Comparison of ENCODE assay signal across 30 cellular contexts in genomic region chr1:93076268-93076667, GRCh38. TPM values are rescaled to one million over a fixed set of nuclear protein-coding genes. Genes with fewer than 3 reads are reported as not detected.
DNase-seq lines count a peak whose midpoint lies in the region; ATAC-seq, FAIRE-seq and TF ChIP-seq lines count a peak whose summit lies in the region.
"Had no signal": no experiment of that assay in that cellular context is flagged by ENCODE, and none has a peak within 500 bp of the region (broad histone marks: within the 10 kb centered on the region; RNA-seq: fewer than 3 reads in every experiment).

No MANE protein-coding gene starts in this region.

- FAIRE-seq in HepG2 (lab: Jason Lieb, UNC), result no peak
- no peak for FAIRE-seq in K562 (lab: Jason Lieb, UNC)
- FAIRE-seq: islet of Langerhans, RCC 7860 had no signal

- BruUV-seq in HepG2 (replicated peaks; lab: Mats Ljungman, UMichigan), result no TSS peak
- BruUV-seq in K562 (replicated peaks; lab: Mats Ljungman, UMichigan), result no TSS peak

- H2AFZ ChIP-seq in HepG2 (ENCODE audit: low read length), result no peak overlapping the region
- no peak overlapping the region; the same call in 1 of the 2 replicates for H2AFZ ChIP-seq in K562 (ENCODE audit: low read depth, low read length)
- H2AFZ ChIP-seq: parathyroid adenoma had no signal

- H3K27me3 ChIP-seq in HepG2 (ENCODE audit: control insufficient read depth in 1 of 2, insufficient read depth in 2 of 2, low read length in 2 of 2) (no peaks in the 10 kb centered on the region; a peak in 1 of 5 replicates), right lobe of liver (no peaks in the 10 kb centered on the region), K562 (ENCODE audit: control insufficient read depth in 2 of 2, insufficient read depth in 2 of 2, low read length in 2 of 2) (no peaks in the 10 kb centered on the region)
- H3K27me3 ChIP-seq: adrenal gland, left lung, right atrium auricular region, upper lobe of right lung had no signal

- intact Hi-C loops in HepG2 (cut with micrococcal nuclease; ENCODE audit: unreplicated experiment) (no loop called here), right lobe of liver (cut with DNase I) (no loop called here), K562 (cut with micrococcal nuclease) (loop anchor here (5.0 kb wide), 1 partner anchor 226 kb away; no protein-coding TSS in a partner anchor), Right ventricle myocardium superior (cut with DNase I) (no loop called here)

- TF ChIP-seq EP300 in HepG2 (IDR thresholded peaks at IDR 0.05; ENCODE audit: low read depth in 2 of 2, low read length in 2 of 2), result no peak
- no peak for TF ChIP-seq EP300 in HepG2 (CRISPR knock-in tag; IDR thresholded peaks at IDR 0.05; ENCODE audit: borderline replicate concordance)
- no peak for TF ChIP-seq EP300 in K562 (IDR thresholded peaks at IDR 0.05; ENCODE audit: low read length)

- 39% methylated on average over 4 of the region's 4 CpGs for WGBS in HepG2 (ENCODE audit: low lambda C conversion rate)
- 45% methylated on average over 3 of the region's 4 CpGs for WGBS in right lobe of liver (ENCODE audit: insufficient coverage, low coverage, low lambda C conversion rate, missing lambda C conversion rate)
- 48% methylated on average over 3 of the region's 4 CpGs for WGBS in K562 (ENCODE audit: insufficient coverage, low coverage, missing lambda C conversion rate)

- H3K27ac ChIP-seq in HepG2 (ENCODE audit: extremely low read length, insufficient read depth, low read length) (no peak overlapping the region), right lobe of liver (no peak overlapping the region), K562 (ENCODE audit: extremely low read depth, low read depth, low read length) (no peak overlapping the region)
- H3K27ac ChIP-seq: adrenal gland, HL-60, left lung, parathyroid adenoma, right atrium auricular region, upper lobe of right lung had no signal

- H3K4me2 ChIP-seq in HepG2 (ENCODE audit: low read depth, low read length) (no peak overlapping the region; the same call in 1 of the 2 replicates), K562 (ENCODE audit: insufficient read depth, low read length) (no peak overlapping the region)
- H3K4me2 ChIP-seq: smooth muscle cell had no signal

- H3K4me1 ChIP-seq in HepG2 (ENCODE audit: insufficient read depth, low read length) (peaks cover 28% of the 10 kb centered on the region), right lobe of liver (peaks cover 0 to 20% (median 7%) of the 10 kb centered on the region in 4 donors), K562 (replicated peaks in 1 of 2; ENCODE audit: control insufficient read depth in 2 of 2, insufficient read depth in 2 of 2, low read length in 2 of 2) (peaks cover 0 to 3% of the 10 kb centered on the region in 2 experiments; a peak in 3 of 5 replicates)
- H3K4me1 ChIP-seq: parathyroid adenoma had no signal

- no peaks in the 10 kb centered on the region for H3K36me3 ChIP-seq in HepG2 (replicated peaks in 1 of 2; ENCODE audit: control insufficient read depth in 1 of 2, insufficient read depth in 2 of 2, low read length in 2 of 2)
- no peaks in the 10 kb centered on the region for H3K36me3 ChIP-seq in right lobe of liver
- H3K36me3 ChIP-seq in K562 (ENCODE audit: control insufficient read depth, insufficient read depth, low read length), result no peaks in the 10 kb centered on the region; the same call in 2 of the 3 replicates
- H3K36me3 ChIP-seq: adrenal gland, left lung, right atrium auricular region, upper lobe of right lung had no signal

- no peak for TF ChIP-seq POLR2A in HepG2 (IDR thresholded peaks at IDR 0.05; ENCODE audit: insufficient read depth in 1 of 2, low read depth in 2 of 2, low read length in 2 of 2)
- TF ChIP-seq POLR2A in right lobe of liver (IDR thresholded peaks at IDR 0.05), result no peak
- TF ChIP-seq POLR2A in K562 (conservative IDR thresholded peaks at IDR 0.05), result no peak

- TF ChIP-seq RAD21 in HepG2 (CRISPR knock-in tag; IDR thresholded peaks at IDR 0.05) (no peak), K562 (CRISPR knock-in tag; conservative IDR thresholded peaks at IDR 0.05 in 1 of 2, IDR thresholded peaks at IDR 0.05 in 1 of 2) (no peak)

- H3K9me1 ChIP-seq in K562 (ENCODE audit: control insufficient read depth, insufficient read depth, low read length), result no peaks in the 10 kb centered on the region

- ATAC-seq in HepG2 (no peak), right lobe of liver (no peak), K562 (no peak), Right ventricle myocardium superior (ENCODE audit: poor library complexity) (no peak), HG03378 (IDR thresholded peaks at IDR 0.05; ENCODE audit: unreplicated experiment) (no peak), GM21576 (IDR thresholded peaks at IDR 0.05; ENCODE audit: unreplicated experiment) (no peak)
- ATAC-seq: activated T-cell treated with anti-CD3 and anti-CD28 coated beads, Interleukin-2, amount 50 U/mL, for 72 hours; left lung; stimulated activated naive CD8-positive, alpha-beta T cell treated with anti-CD3 and anti-CD28 coated beads, Interleukin-15, Interleukin-2, amounts not matched to agents 100 U/mL and 50 U/mL, for 24 hours; upper lobe of right lung had no signal

- no peak for TF ChIP-seq CTCF in HepG2 (CRISPR knock-in tag; IDR thresholded peaks at IDR 0.05)
- no peak for TF ChIP-seq CTCF in right lobe of liver (IDR thresholded peaks at IDR 0.05)
- no peak for TF ChIP-seq CTCF in K562 (IDR thresholded peaks at IDR 0.05 in 2 of 3, conservative IDR thresholded peaks at IDR 0.05 in 1 of 3; ENCODE audit: insufficient read depth in 2 of 3, low read depth in 1 of 3, low read length in 3 of 3)

- in situ Hi-C loops in HepG2 (cut with HindIII; ENCODE audit: extremely low pct_ligation_motif_present, low pct_unique_long_range_greater_than_20kb), result no loop called here
- in situ Hi-C loops in K562 (cut with MboI), result no loop called here

- POLR2A ChIA-PET in HepG2 (lab: Yijun Ruan, JAX), result no interaction called here
- POLR2A ChIA-PET in K562 (lab: Yijun Ruan, JAX), result interaction anchor here (4.7 kb wide), 1 partner anchor 10 kb away, joined by 28 read pairs; no protein-coding TSS in a partner anchor

- DNase-seq in HepG2 (ENCODE audit: low spot score) (no peak), right lobe of liver (no peak), NOMO-1 treated with dmso at 0.1 percent for 144 hours (lab: John Stamatoyannopoulos, UW; ENCODE audit: unreplicated experiment) (peak; percentile 58), K562 (ENCODE audit: extremely low read depth in 1 of 4, low spot score in 3 of 4) (no peak), Right ventricle myocardium superior (no peak)
- DNase-seq in activated naive CD4-positive, alpha-beta T cell treated with anti-CD3 and anti-CD28 coated beads, Interleukin-2, amount 50 U/mL, for 16 hours, result no peak
- DNase-seq: activated CD4-positive, alpha-beta T cell treated with anti-CD3 and anti-CD28 coated beads, Interleukin-2, amount 50 U/mL, for 4 hours; activated CD4-positive, CD25-positive, alpha-beta regulatory T cell; activated naive CD4-positive, alpha-beta T cell; activated T-cell treated with anti-CD3 and anti-CD28 coated beads, Interleukin-2, amount 50 U/mL, for 72 hours; adrenal gland; central memory CD4-positive, alpha-beta T cell; DMS 273 treated with DMSO at 0.1 percent for 48 hours; endodermal cell; H7; left lung; mesenchymal stem cell; NCI-H1092; NCI-H1694 treated with DMSO at 0.1 percent for 48 hours; NCI-H446 treated with DMSO at 0.1 percent for 48 hours; stimulated activated naive CD8-positive, alpha-beta T cell treated with anti-CD3 and anti-CD28 coated beads, Interleukin-15, Interleukin-2, amounts not matched to agents 100 U/mL and 50 U/mL, for 24 hours; upper lobe of right lung had no signal

- no peaks in the 10 kb centered on the region for H3K9me3 ChIP-seq in HepG2 (ENCODE audit: low read length)
- no peaks in the 10 kb centered on the region for H3K9me3 ChIP-seq in right lobe of liver
- H3K9me3 ChIP-seq in K562 (replicated peaks; ENCODE audit: control insufficient read depth, insufficient read depth, low read depth, low read length), result no peaks in the 10 kb centered on the region
- H3K9me3 ChIP-seq: adrenal gland, right atrium auricular region, upper lobe of right lung had no signal

- H4K20me1 ChIP-seq in HepG2 (ENCODE audit: insufficient read depth, low read length), result peaks cover 4% of the 10 kb centered on the region; the same call in 1 of the 2 replicates
- no peaks in the 10 kb centered on the region for H4K20me1 ChIP-seq in K562 (replicated peaks; ENCODE audit: control insufficient read depth, insufficient read depth, low read length)

- H3K4me3 ChIP-seq in HepG2 (replicated peaks in 1 of 3; ENCODE audit: insufficient read depth in 1 of 3, low read depth in 2 of 3, low read length in 3 of 3) (no peak overlapping the region), right lobe of liver (no peak overlapping the region), K562 (no peak overlapping the region)
- H3K4me3 ChIP-seq: adrenal gland, left lung, right atrium auricular region, smooth muscle cell, upper lobe of right lung had no signal

- H3K79me2 ChIP-seq in HepG2 (ENCODE audit: insufficient read depth, low read length) (peaks cover 22% of the 10 kb centered on the region), K562 (ENCODE audit: control insufficient read depth, insufficient read depth, low read length) (peaks cover 33% of the 10 kb centered on the region)

- CTCF ChIA-PET in HepG2 (lab: Yijun Ruan, JAX; ENCODE audit: low intra/inter-chr PET ratio, low total read pairs), result no interaction called here
- CTCF ChIA-PET in K562 (lab: Yijun Ruan, JAX; ENCODE audit: low intra/inter-chr PET ratio), result no interaction called here

- no peak overlapping the region for H3K9ac ChIP-seq in HepG2 (ENCODE audit: insufficient read depth, low read depth, low read length)
- H3K9ac ChIP-seq in K562 (ENCODE audit: insufficient read depth in 1 of 2, low read depth in 2 of 2, low read length in 2 of 2), result no peak overlapping the region
- H3K9ac ChIP-seq: parathyroid adenoma had no signal

RNA-seq across cellular contexts. Expression of gene MTF2, which starts 2.8 kb away (rescaled TPM):
- total RNA-seq in HepG2 (2016; rRNA removed; fragmentation: Illumina TruSeq; extraction: Trizol) (53.9 and 75.1 TPM in 2 replicates), right lobe of liver (1 to 10 TPM; 4.5 to 9.3 (median 7.1) TPM), K562 (2014; rRNA removed) (41.8 and 59.6 TPM in 2 replicates), K562 (2014; rRNA removed; fragmentation: Illumina TruSeq; extraction: Trizol) (61.0 and 73.0 TPM in 2 replicates), K562 (2015; rRNA removed; fragmentation: Illumina TruSeq; extraction: Trizol) (48.6 and 57.7 TPM in 2 replicates), K562 (2021) (65.2 and 73.5 TPM in 2 replicates), Right ventricle myocardium superior (8.1 TPM)
- 9.8 and 10.6 TPM in 2 replicates for total RNA-seq in HepG2 (2016; cell fraction: cytosol; rRNA removed; fragmentation: Illumina TruSeq; extraction: Trizol; ENCODE audit: low read depth)
- 53.0 and 76.9 TPM in 2 replicates for total RNA-seq in HepG2 (2016; cell fraction: insoluble cytoplasmic fraction; rRNA removed; fragmentation: Illumina TruSeq; extraction: Trizol)
- 20.9 and 22.0 TPM in 2 replicates for total RNA-seq in HepG2 (2016; cell fraction: membrane; rRNA removed; fragmentation: Illumina TruSeq; extraction: Trizol)
- total RNA-seq in HepG2 (2016; cell fraction: nucleus; rRNA removed; fragmentation: Illumina TruSeq; extraction: Trizol), result 50.0 and 51.5 TPM in 2 replicates
- polyA plus RNA-seq in HepG2 (2011; rRNA removed) (31.6 and 48.7 TPM in 2 replicates), K562 (2011; rRNA removed) (102 and 124 TPM in 2 replicates), K562 (2014; fragmentation: Illumina TruSeq; extraction: Trizol) (46.4 and 49.6 TPM in 2 replicates), K562 (2014; fragmentation: Nextera tagmentation; extraction: Ambion mirVana) (10 to 100 TPM; 29.3 to 35.7 TPM), K562 (2014; rRNA removed) (44.1 and 48.3 TPM in 2 replicates)
- 21.4 and 26.3 TPM in 2 replicates for polyA plus RNA-seq in HepG2 (2011; cell fraction: cytosol; rRNA removed)
- 15.3 and 16.2 TPM in 2 replicates for polyA plus RNA-seq in HepG2 (2011; cell fraction: nucleus; rRNA removed)
- polyA plus RNA-seq in HepG2 (2012), result 15.0 and 24.0 TPM in 2 replicates
- polyA plus RNA-seq in HepG2 (2016; cell fraction: cytosol; fragmentation: Illumina TruSeq; extraction: Trizol; ENCODE audit: low read depth), result 1.7 and 1.9 TPM in 2 replicates
- 41.8 and 50.5 TPM in 2 replicates for polyA plus RNA-seq in HepG2 (2016; cell fraction: insoluble cytoplasmic fraction; fragmentation: Illumina TruSeq; extraction: Trizol; ENCODE audit: low read depth)
- 6.2 and 6.4 TPM in 2 replicates for polyA plus RNA-seq in HepG2 (2016; cell fraction: membrane; fragmentation: Illumina TruSeq; extraction: Trizol; ENCODE audit: low read depth)
- polyA plus RNA-seq in HepG2 (2016; cell fraction: nucleus; fragmentation: Illumina TruSeq; extraction: Trizol; ENCODE audit: insufficient read depth, low read depth), result 37.1 and 45.5 TPM in 2 replicates
- polyA minus RNA-seq in HepG2 (2011; rRNA and poly(A)+ RNA removed; ENCODE audit: low replicate concordance), result 30.9 and 42.6 TPM in 2 replicates
- polyA minus RNA-seq in HepG2 (2011; cell fraction: cytosol; rRNA and poly(A)+ RNA removed), result 17.9 and 20.3 TPM in 2 replicates
- polyA minus RNA-seq in HepG2 (2011; cell fraction: nucleus; rRNA and poly(A)+ RNA removed), result 88.8 and 102 TPM in 2 replicates
- total RNA-seq in K562 (2011; cell fraction: chromatin; rRNA removed; ENCODE audit: low replicate concordance), result 113 and 169 TPM in 2 replicates
- total RNA-seq in K562 (2011; cell fraction: nucleolus; rRNA removed), result 52.4 and 56.5 TPM in 2 replicates
- 83.4 and 116 TPM in 2 replicates for total RNA-seq in K562 (2011; cell fraction: nucleoplasm; rRNA removed)
- 33.7 and 48.2 TPM in 2 replicates for polyA plus RNA-seq in K562 (2011; cell fraction: cytosol; rRNA removed)
- 70.9 and 72.2 TPM in 2 replicates for polyA plus RNA-seq in K562 (2011; cell fraction: nucleus; rRNA removed)
- polyA plus RNA-seq in K562 (2012), result 26.3 and 52.8 TPM in 2 replicates
- 207 and 218 TPM in 2 replicates for polyA minus RNA-seq in K562 (2011; rRNA and poly(A)+ RNA removed)
- 42.9 and 48.8 TPM in 2 replicates for polyA minus RNA-seq in K562 (2011; cell fraction: cytosol; rRNA and poly(A)+ RNA removed)
- polyA minus RNA-seq in K562 (2011; cell fraction: nucleus; rRNA and poly(A)+ RNA removed), result 80.4 and 145 TPM in 2 replicates

Comparison
In these comparisons a context has a peak if more than half of its experiments do, and no peak if none do; other contexts are left out.
1. Of the 241 proteins assayed by ChIP-seq in both HepG2 and K562: peak only in HepG2: none; only in K562: CEBPG; in both: CEBPB; in neither: 239.